14 cellular contexts compared by ENCODE assay signal in genomic region chr18:46856975-46857374, GRCh38.
DNase-seq lines count a peak whose midpoint lies in the region; ATAC-seq and TF ChIP-seq lines count a peak whose summit lies in the region.
"Had no signal": no experiment of that assay in that cellular context is flagged by ENCODE, and none has a peak within 500 bp of the region (broad histone marks: within the 10 kb centered on the region; RNA-seq: fewer than 3 reads in every experiment).

No MANE protein-coding gene starts in this region.

- no peak overlapping the region for H3K4me3 Mint-ChIP-seq in Caco-2 (ENCODE audit: unreplicated experiment)
- H3K4me3 Mint-ChIP-seq: activated naive CD8-positive, alpha-beta T cell treated with anti-CD3 and anti-CD28 coated beads for 36 hours; dendritic cell treated with granulocyte-macrophage colony-stimulating factor and Interleukin-4, amounts not matched to agents 40 ng/mL and 50 ng/mL, for 4 days; memory B cell had no signal

- no peak overlapping the region for H3K4me2 ChIP-seq in parathyroid adenoma (ENCODE audit: low read length)

- no peak for ATAC-seq in lower lobe of right lung

- no peak for TF ChIP-seq POLR2A in uterus (IDR thresholded peaks at IDR 0.05)

- no peaks in the 10 kb centered on the region for H3K27me3 Mint-ChIP-seq in Caco-2 (ENCODE audit: insufficient read depth, unreplicated experiment)
- H3K27me3 Mint-ChIP-seq: activated naive CD8-positive, alpha-beta T cell treated with anti-CD3 and anti-CD28 coated beads for 36 hours; dendritic cell treated with granulocyte-macrophage colony-stimulating factor and Interleukin-4, amounts not matched to agents 40 ng/mL and 50 ng/mL, for 4 days; memory B cell had no signal

- H3K4me1 Mint-ChIP-seq in Caco-2 (ENCODE audit: low read depth, unreplicated experiment) = peaks cover 5% of the 10 kb centered on the region

- CTCF ChIA-PET in Caco-2 (lab: Charles Lee) = no interaction called here

- POLR2A ChIA-PET in Caco-2 (lab: Charles Lee) = no interaction called here

- H3K4me3 ChIP-seq in choroid plexus epithelial cell (ENCODE audit: low read depth, low read length) (no peak overlapping the region), parathyroid adenoma (ENCODE audit: low read depth, low read length) (no peak overlapping the region), uterus (no peak overlapping the region), lower lobe of right lung (no peak overlapping the region), Caco-2 (ENCODE audit: low read depth, low read length) (no peak overlapping the region)

- no peak for TF ChIP-seq CTCF in choroid plexus epithelial cell (conservative IDR thresholded peaks at IDR 0.05; ENCODE audit: low read depth, low read length)
- TF ChIP-seq CTCF in parathyroid adenoma (IDR thresholded peaks at IDR 0.05) = peak; percentile 28
- no peak for TF ChIP-seq CTCF in uterus (IDR thresholded peaks at IDR 0.05)
- TF ChIP-seq CTCF in lower lobe of right lung (IDR thresholded peaks at IDR 0.05) = no peak
- TF ChIP-seq CTCF in Caco-2 (IDR thresholded peaks at IDR 0.05; ENCODE audit: insufficient read depth in 1 of 2, low read depth in 1 of 2, low read length in 1 of 2, severe bottlenecking in 1 of 2, unreplicated experiment in 1 of 2) = no peak

- H3K36me3 ChIP-seq in parathyroid adenoma (ENCODE audit: control insufficient read depth, insufficient read depth, low read length) = no peaks in the 10 kb centered on the region
- H3K36me3 ChIP-seq in uterus = no peaks in the 10 kb centered on the region
- peaks cover 10% of the 10 kb centered on the region for H3K36me3 ChIP-seq in lower lobe of right lung
- H3K36me3 ChIP-seq in Caco-2 (ENCODE audit: control insufficient read depth, insufficient read depth, low read length) = no peaks in the 10 kb centered on the region

- BruUV-seq in Caco-2 (replicated peaks; lab: Mats Ljungman, UMichigan) = no TSS peak

- H3K9me3 ChIP-seq in parathyroid adenoma (ENCODE audit: control insufficient read depth, low read length) = no peaks in the 10 kb centered on the region
- no peaks in the 10 kb centered on the region for H3K9me3 ChIP-seq in uterus
- H3K9me3 ChIP-seq in lower lobe of right lung = no peaks in the 10 kb centered on the region
- no peaks in the 10 kb centered on the region for H3K9me3 ChIP-seq in Caco-2

- H3K27me3 ChIP-seq in parathyroid adenoma (ENCODE audit: control insufficient read depth, insufficient read depth, low read length) (no peaks in the 10 kb centered on the region), uterus (no peaks in the 10 kb centered on the region), lower lobe of right lung (ENCODE audit: low read depth) (no peaks in the 10 kb centered on the region), Caco-2 (replicated peaks; ENCODE audit: control insufficient read depth, insufficient read depth, low read length) (no peaks in the 10 kb centered on the region)

- H3K36me3 Mint-ChIP-seq in Caco-2 (ENCODE audit: insufficient read depth, unreplicated experiment) = peaks cover 4% of the 10 kb centered on the region

- H3K27ac ChIP-seq in parathyroid adenoma (no peak overlapping the region), uterus (no peak overlapping the region), lower lobe of right lung (no peak overlapping the region)
- H3K27ac ChIP-seq: 22Rv1 had no signal

- DNase-seq in DMS 273 (lab: John Stamatoyannopoulos, UW; ENCODE audit: unreplicated experiment) (peak; percentile 20), DMS 273 treated with DMSO at 0.1 percent for 48 hours (lab: John Stamatoyannopoulos, UW) (no peak), NCI-H2029 treated with DMSO at 0.1 percent for 48 hours (lab: John Stamatoyannopoulos, UW) (peak; percentile 4), choroid plexus epithelial cell (ENCODE audit: low read depth) (peak; percentile 24), uterus (no peak), lower lobe of right lung (no peak), Caco-2 (no peak)
- DNase-seq: activated naive CD8-positive, alpha-beta T cell treated with anti-CD3 and anti-CD28 coated beads for 36 hours; DMS79; NCI-H345 had no signal

- intact Hi-C loops in uterus (cut with DNase I; ENCODE audit: low total_unique reads) (no loop called here), lower lobe of right lung (cut with DNase I) (no loop called here), Caco-2 (cut with micrococcal nuclease; ENCODE audit: unreplicated experiment) (no loop called here)

- H2AFZ ChIP-seq in parathyroid adenoma = no peak overlapping the region

- H3K79me2 ChIP-seq in parathyroid adenoma = peaks cover 23% of the 10 kb centered on the region

- no peak overlapping the region for H3K27ac Mint-ChIP-seq in Caco-2 (ENCODE audit: unreplicated experiment)
- H3K27ac Mint-ChIP-seq: activated naive CD8-positive, alpha-beta T cell treated with anti-CD3 and anti-CD28 coated beads for 36 hours; dendritic cell treated with granulocyte-macrophage colony-stimulating factor and Interleukin-4, amounts not matched to agents 40 ng/mL and 50 ng/mL, for 4 days; memory B cell had no signal

- H3K4me1 ChIP-seq in parathyroid adenoma (peaks cover 16% of the 10 kb centered on the region), uterus (no peaks in the 10 kb centered on the region), lower lobe of right lung (no peaks in the 10 kb centered on the region), Caco-2 (no peaks in the 10 kb centered on the region)

- no peak overlapping the region for H3K9ac ChIP-seq in parathyroid adenoma

- H3K9me3 Mint-ChIP-seq in Caco-2 (ENCODE audit: unreplicated experiment) = no peaks in the 10 kb centered on the region
- H3K9me3 Mint-ChIP-seq: dendritic cell treated with granulocyte-macrophage colony-stimulating factor and Interleukin-4, amounts not matched to agents 40 ng/mL and 50 ng/mL, for 4 days; memory B cell had no signal

Comparison
In these comparisons a context has a peak if more than half of its experiments do, and no peak if none do; other contexts are left out.
1. DNase-seq: peak in DMS 273 (single experiment), NCI-H2029 treated with DMSO at 0.1 percent for 48 hours (single experiment) and choroid plexus epithelial cell (single experiment); none in DMS 273 treated with DMSO at 0.1 percent for 48 hours (single experiment), uterus (0 of 2), lower lobe of right lung (single experiment) and Caco-2 (0 of 2).